ENCODE assay signal across 9 cellular contexts in the genomic region with DNA sequence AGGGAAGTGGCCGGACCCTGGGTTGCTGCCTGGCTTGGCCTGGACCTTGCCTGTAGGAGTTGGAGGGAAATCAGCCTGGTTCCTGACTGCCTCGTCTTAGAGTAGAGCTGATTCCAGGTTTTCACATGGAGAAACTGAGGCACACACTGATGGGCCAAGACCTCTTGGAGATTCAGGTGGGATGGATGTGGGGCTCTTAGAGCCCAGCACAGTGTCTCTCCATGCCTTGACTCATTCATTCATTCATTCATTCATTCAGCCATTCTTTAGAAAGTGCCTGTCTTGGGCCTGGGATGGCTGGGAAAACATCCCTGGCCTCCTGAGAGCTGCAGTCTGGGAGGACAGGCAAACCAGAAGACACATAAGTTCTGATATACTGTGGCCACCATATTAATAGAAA. TPM values are rescaled to one million over a fixed set of nuclear protein-coding genes. Genes with fewer than 3 reads are reported as not detected.
A peak's percentile ranks its signal among the peaks of the same experiment; 100 is the strongest.
DNase-seq lines count a peak whose midpoint lies in the region; ATAC-seq and TF ChIP-seq lines count a peak whose summit lies in the region.
"Had no signal": no experiment of that assay in that cellular context is flagged by ENCODE, and none has a peak within 500 bp of the region (broad histone marks: within the 10 kb centered on the region; RNA-seq: fewer than 3 reads in every experiment).

No MANE protein-coding gene starts in this region.

- peaks cover 5% of the 10 kb centered on the region; the same call in 1 of the 2 replicates for H3K36me3 ChIP-seq in GM23248 (ENCODE audit: low read depth)
- H3K36me3 ChIP-seq in SU-DHL-6 (ENCODE audit: low read length), result no peaks in the 10 kb centered on the region
- no peaks in the 10 kb centered on the region for H3K36me3 ChIP-seq in prostate gland

- H3K9me3 ChIP-seq in GM23248 (ENCODE audit: low read depth) (no peaks in the 10 kb centered on the region), SU-DHL-6 (ENCODE audit: insufficient read depth, low read length) (no peaks in the 10 kb centered on the region), prostate gland (no peaks in the 10 kb centered on the region)

- DNase-seq in GM23248, result no peak
- DNase-seq in epithelial cell of prostate (ENCODE audit: low read depth, low spot score), result no peak
- no peak for DNase-seq in prostate gland (ENCODE audit: low spot score)
- DNase-seq in DMS79 treated with DMSO at 0.1 percent for 48 hours (lab: John Stamatoyannopoulos, UW), result no peak
- DNase-seq in HuH-7.5 (ENCODE audit: low spot score), result no peak
- no peak for DNase-seq in GM19240 (ENCODE audit: insufficient read length, low spot score)
- DNase-seq: MV-4-11 had no signal

- no peak for TF ChIP-seq POLR2A in prostate gland (IDR thresholded peaks at IDR 0.05)

- WGBS in GM23248 (ENCODE audit: low coverage in 1 of 2, low lambda C conversion rate in 2 of 2, missing lambda C conversion rate in 2 of 2), 2 experiments, result 60 to 63% methylated on average over 2 of the region's 2 CpGs
- WGBS in prostate gland, result 81% methylated on average over 2 of the region's 2 CpGs

- in situ Hi-C loops in GM23248 (cut with MboI), result no loop called here

- H3K79me2 ChIP-seq in GM23248 (ENCODE audit: insufficient read depth) (peaks cover 86% of the 10 kb centered on the region), SU-DHL-6 (ENCODE audit: insufficient read depth, low read length) (peaks cover 82% of the 10 kb centered on the region)

- H3K4me3 ChIP-seq in GM23248, result 0 out of 2 replicates have a peak overlapping the region, but pooled peaks have one; percentile 88
- H3K4me3 ChIP-seq in SU-DHL-6 (ENCODE audit: insufficient read depth, low read length, poor library complexity, severe bottlenecking), result no peak overlapping the region
- H3K4me3 ChIP-seq in prostate gland, result peak overlapping the region in 1 of 2 donors; percentile 97

- no peaks in the 10 kb centered on the region for H3K9me2 ChIP-seq in GM23248 (ENCODE audit: insufficient read depth)
- no peaks in the 10 kb centered on the region for H3K9me2 ChIP-seq in SU-DHL-6 (replicated peaks; ENCODE audit: insufficient read depth, low read length)

- peaks cover 11% of the 10 kb centered on the region; the same call in 1 of the 2 replicates for H3K4me1 ChIP-seq in GM23248 (ENCODE audit: insufficient read depth)
- H3K4me1 ChIP-seq in prostate gland (replicated peaks), result peaks cover 23% of the 10 kb centered on the region

- intact Hi-C loops in prostate gland (cut with DNase I), result loop anchor here (5.0 kb wide), 1 partner anchor 38 kb away; a partner anchor contains a TSS

- TF ChIP-seq CTCF in SU-DHL-6 (IDR thresholded peaks at IDR 0.05; ENCODE audit: insufficient read depth, low read length, poor library complexity, severe bottlenecking) (no peak), prostate gland (IDR thresholded peaks at IDR 0.05) (no peak)

- H3F3A ChIP-seq in GM23248 (ENCODE audit: insufficient read depth) (no peaks in the 10 kb centered on the region), SU-DHL-6 (ENCODE audit: insufficient read depth) (peaks cover 20% of the 10 kb centered on the region)

- H3K4me2 ChIP-seq in GM23248 (ENCODE audit: unreplicated experiment) (peak overlapping the region; percentile 88), SU-DHL-6 (ENCODE audit: low read depth, low read length, poor library complexity, severe bottlenecking) (peak overlapping the region; percentile 85)

- H2AFZ ChIP-seq in GM23248 (no peak overlapping the region), SU-DHL-6 (ENCODE audit: low read depth, low read length, severe bottlenecking) (no peak overlapping the region)

- H3K27me3 ChIP-seq in GM23248 (replicated peaks; ENCODE audit: insufficient read depth) (no peaks in the 10 kb centered on the region), SU-DHL-6 (ENCODE audit: low read length) (no peaks in the 10 kb centered on the region), prostate gland (replicated peaks; ENCODE audit: insufficient read depth) (no peaks in the 10 kb centered on the region)

- ATAC-seq in GM19023 (IDR thresholded peaks at IDR 0.05; ENCODE audit: unreplicated experiment), result no peak

- no peak overlapping the region for H3K27ac ChIP-seq in GM23248
- no peak overlapping the region for H3K27ac ChIP-seq in SU-DHL-6 (ENCODE audit: low read depth, low read length)
- peak overlapping the region; percentile 98 for H3K27ac ChIP-seq in epithelial cell of prostate
- peak overlapping the region; percentile 61 to 97 for H3K27ac ChIP-seq in prostate gland

- H3K9ac ChIP-seq in GM23248 (0 out of 2 replicates have a peak overlapping the region, but pooled peaks have one; percentile 87), SU-DHL-6 (ENCODE audit: low read length) (peak overlapping the region; percentile 97; the same call in 1 of the 2 replicates)

- H4K20me1 ChIP-seq in GM23248 (ENCODE audit: insufficient read depth) (no peaks in the 10 kb centered on the region), SU-DHL-6 (ENCODE audit: low read depth, low read length) (no peaks in the 10 kb centered on the region)

RNA-seq across cellular contexts. Expression of a gene that starts 2.2 kb away (rescaled TPM):
- 35.2 and 37.9 TPM in 2 replicates for total RNA-seq in GM23248 (2014; rRNA removed; shearing (Covaris generic))
- 35.6 and 36.5 TPM in 2 replicates for polyA plus RNA-seq in GM23248 (2016; fragmentation: Nextera tagmentation; extraction: Ambion mirVana)
- total RNA-seq in prostate gland, result 10 to 100 TPM; 78.2 to 78.8 TPM

RNA-seq across cellular contexts. Expression of a gene that starts 2.4 kb away (rescaled TPM):
- total RNA-seq in GM23248 (2014; rRNA removed; shearing (Covaris generic)), result 5.1 and 5.8 TPM in 2 replicates
- polyA plus RNA-seq in GM23248 (2016; fragmentation: Nextera tagmentation; extraction: Ambion mirVana), result 4.4 and 5.5 TPM in 2 replicates
- 10 to 100 TPM; 13.1 to 24.1 TPM for total RNA-seq in prostate gland

RNA-seq across cellular contexts. Expression of a gene that starts 36.6 kb away (rescaled TPM):
- 4.4 and 4.7 TPM in 2 replicates for total RNA-seq in GM23248 (2014; rRNA removed; shearing (Covaris generic))
- 7.4 and 8.6 TPM in 2 replicates for polyA plus RNA-seq in GM23248 (2016; fragmentation: Nextera tagmentation; extraction: Ambion mirVana)
- 10 to 100 TPM; 36.4 to 50.9 TPM for total RNA-seq in prostate gland

RNA-seq across cellular contexts. Expression of a gene that starts 54.6 kb away (rescaled TPM):
- 15.9 and 53.0 TPM in 2 replicates for total RNA-seq in GM23248 (2014; rRNA removed; shearing (Covaris generic))
- polyA plus RNA-seq in GM23248 (2016; fragmentation: Nextera tagmentation; extraction: Ambion mirVana), result 43.0 and 46.4 TPM in 2 replicates
- total RNA-seq in prostate gland, result 10 to 100 TPM; 45.8 to 47.5 TPM

Comparison
In these comparisons a context has a peak if more than half of its experiments do, and no peak if none do; other contexts are left out.
1. H3K27ac ChIP-seq: peak in epithelial cell of prostate (single experiment) and prostate gland (2 of 2); none in GM23248 (single experiment) and SU-DHL-6 (single experiment).